21 cellular contexts compared by ENCODE assay signal in the genomic region with DNA sequence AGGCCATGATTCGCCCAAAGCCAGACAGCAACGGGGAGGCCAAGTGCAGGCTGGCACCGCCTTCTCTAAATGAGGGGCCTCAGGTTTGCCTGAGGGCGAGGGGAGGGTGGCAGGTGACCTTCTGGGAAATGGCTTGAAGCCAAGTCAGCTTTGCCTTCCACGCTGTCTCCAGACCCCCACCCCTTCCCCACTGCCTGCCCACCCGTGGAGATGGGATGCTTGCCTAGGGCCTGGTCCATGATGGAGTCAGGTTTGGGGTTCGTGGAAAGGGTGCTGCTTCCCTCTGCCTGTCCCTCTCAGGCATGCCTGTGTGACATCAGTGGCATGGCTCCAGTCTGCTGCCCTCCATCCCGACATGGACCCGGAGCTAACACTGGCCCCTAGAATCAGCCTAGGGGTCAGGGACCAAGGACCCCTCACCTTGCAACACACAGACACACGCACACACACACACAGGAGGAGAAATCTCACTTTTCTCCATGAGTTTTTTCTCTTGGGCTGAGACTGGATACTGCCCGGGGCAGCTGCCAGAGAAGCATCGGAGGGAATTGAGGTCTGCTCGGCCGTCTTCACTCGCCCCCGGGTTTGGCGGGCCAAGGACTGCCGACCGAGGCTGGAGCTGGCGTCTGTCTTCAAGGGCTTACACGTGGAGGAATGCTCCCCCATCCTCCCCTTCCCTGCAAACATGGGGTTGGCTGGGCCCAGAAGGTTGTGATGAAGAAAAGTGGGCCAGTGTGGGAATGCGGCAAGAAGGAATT. TPM values are rescaled to one million over a fixed set of nuclear protein-coding genes. Genes with fewer than 3 reads are reported as not detected.
DNase-seq lines count a peak whose midpoint lies in the region; ATAC-seq, FAIRE-seq and TF ChIP-seq lines count a peak whose summit lies in the region.
"Had no signal": no experiment of that assay in that cellular context is flagged by ENCODE, and none has a peak within 500 bp of the region (broad histone marks: within the 10 kb centered on the region; RNA-seq: fewer than 3 reads in every experiment).

No MANE protein-coding gene starts in this region.

- H3K4me1 ChIP-seq in kidney (ENCODE audit: control insufficient read depth in 1 of 2, insufficient read depth in 1 of 2, low read depth in 1 of 2, low read length in 2 of 2), result peaks cover 15 to 16% of the 10 kb centered on the region in 2 donors
- no peaks in the 10 kb centered on the region for H3K4me1 ChIP-seq in aorta (ENCODE audit: control insufficient read depth in 1 of 2, insufficient read depth in 2 of 2, low read length in 2 of 2)
- H3K4me1 ChIP-seq in adrenal gland (replicated peaks in 1 of 2), result peaks cover 17 to 21% of the 10 kb centered on the region in 2 donors

- TF ChIP-seq CTCF in chondrocyte (IDR thresholded peaks at IDR 0.05) (no peak), kidney (IDR thresholded peaks at IDR 0.05; ENCODE audit: borderline replicate concordance, extremely low read depth, insufficient read depth) (no peak), adrenal gland (IDR thresholded peaks at IDR 0.05) (no peak)

- TF ChIP-seq POLR2A in adrenal gland (IDR thresholded peaks at IDR 0.05), result no peak

- H3K4me3 Mint-ChIP-seq in chondrocyte (ENCODE audit: unreplicated experiment), result no peak overlapping the region
- H3K4me3 Mint-ChIP-seq: activated naive CD8-positive, alpha-beta T cell treated with anti-CD3 and anti-CD28 coated beads, Interleukin-2, amount 10 ng/mL, durations not matched to agents 7 days and 5 days; activated T-cell treated with anti-CD3 and anti-CD28 coated beads, Interleukin-2, amount 50 U/mL, for 4 hours; natural killer cell had no signal

- WGBS in aorta, 2 donors, result 51 to 54% methylated on average over 22 of the region's 22 CpGs
- 48 to 82% (median 75%) methylated on average over 8 to 22 of the region's 22 CpGs for WGBS in adrenal gland, 4 donors

- H3K4me3 ChIP-seq in kidney (ENCODE audit: low read length in 2 of 2) (no peak overlapping the region), aorta (ENCODE audit: low read length in 2 of 2) (no peak overlapping the region), adrenal gland (no peak overlapping the region)
- H3K4me3 ChIP-seq: SK-N-MC, thyroid gland had no signal

- peaks cover 2% of the 10 kb centered on the region for H3K27me3 Mint-ChIP-seq in chondrocyte (ENCODE audit: low read depth)

- DNase-seq in chondrocyte (ENCODE audit: low spot score) (peak; percentile 61), kidney (peak; percentile 72), sciatic nerve (ENCODE audit: low spot score) (peak; percentile 84), aorta (peak; percentile 80 to 82), adrenal gland (no peak), cortex of kidney (lab: John Stamatoyannopoulos, UW) (no peak)
- no peak for DNase-seq in activated CD8-positive, alpha-beta memory T cell treated with anti-CD3 and anti-CD28 coated beads for 24 hours
- DNase-seq: activated CD4-positive, alpha-beta T cell treated with anti-CD3 and anti-CD28 coated beads for 48 hours; activated T-cell treated with anti-CD3 and anti-CD28 coated beads, Interleukin-2, amount 50 U/mL, for 4 hours; central memory CD4-positive, alpha-beta T cell; effector memory CD4-positive, alpha-beta T cell; natural killer cell; NCI-H1930; NCI-H510A treated with DMSO at 0.1 percent for 48 hours; stimulated activated CD4-positive, alpha-beta T cell treated with anti-CD3 and anti-CD28 coated beads, Interleukin-4, amount 100 ng/mL, for 24 hours; stimulated activated CD8-positive, alpha-beta memory T cell treated with anti-CD3 and anti-CD28 coated beads, Interleukin-4, amount 100 ng/mL, for 48 hours; T1000 had no signal

- H3K4me1 Mint-ChIP-seq in chondrocyte (ENCODE audit: low read depth), result peaks cover 26% of the 10 kb centered on the region

- H3K27ac Mint-ChIP-seq in chondrocyte (ENCODE audit: unreplicated experiment), result no peak overlapping the region
- H3K27ac Mint-ChIP-seq: activated naive CD8-positive, alpha-beta T cell treated with anti-CD3 and anti-CD28 coated beads, Interleukin-2, amount 10 ng/mL, durations not matched to agents 7 days and 5 days had no signal

- intact Hi-C loops in kidney (cut with DNase I) (no loop called here), sciatic nerve (cut with DNase I) (no loop called here), aorta (cut with DNase I) (loop anchor here (2.0 to 5.0 kb wide), 2 partner anchors 17 to 39 kb away; no protein-coding TSS in a partner anchor), adrenal gland (cut with DNase I) (no loop called here)

- no peaks in the 10 kb centered on the region for H3K27me3 ChIP-seq in aorta (ENCODE audit: control insufficient read depth in 1 of 2, insufficient read depth in 2 of 2, low read length in 1 of 2)
- no peaks in the 10 kb centered on the region for H3K27me3 ChIP-seq in adrenal gland
- H3K27me3 ChIP-seq: thyroid gland had no signal

- H3K9me3 ChIP-seq in kidney (ENCODE audit: control insufficient read depth in 1 of 2, low read length in 2 of 2) (no peaks in the 10 kb centered on the region), aorta (ENCODE audit: control insufficient read depth, low read length) (no peaks in the 10 kb centered on the region), adrenal gland (replicated peaks in 1 of 3) (no peaks in the 10 kb centered on the region)
- H3K9me3 ChIP-seq: thyroid gland had no signal

- H3K36me3 Mint-ChIP-seq in chondrocyte (ENCODE audit: low read depth), result no peaks in the 10 kb centered on the region
- H3K36me3 Mint-ChIP-seq: activated naive CD8-positive, alpha-beta T cell treated with anti-CD3 and anti-CD28 coated beads, Interleukin-2, amount 10 ng/mL, durations not matched to agents 7 days and 5 days; natural killer cell had no signal

- no peak for FAIRE-seq in kidney (lab: Jason Lieb, UNC)

- H3K27ac ChIP-seq in kidney (ENCODE audit: low read depth in 2 of 2, low read length in 2 of 2), result no peak overlapping the region
- no peak overlapping the region for H3K27ac ChIP-seq in aorta (ENCODE audit: low read depth in 1 of 2, low read length in 2 of 2)
- peak overlapping the region in 2 of 5 donors; percentile 79 to 83 for H3K27ac ChIP-seq in adrenal gland

- H3K9me3 Mint-ChIP-seq in chondrocyte (ENCODE audit: low read depth), result no peaks in the 10 kb centered on the region
- H3K9me3 Mint-ChIP-seq: activated naive CD8-positive, alpha-beta T cell treated with anti-CD3 and anti-CD28 coated beads, Interleukin-2, amount 10 ng/mL, durations not matched to agents 7 days and 5 days; activated T-cell treated with anti-CD3 and anti-CD28 coated beads, Interleukin-2, amount 50 U/mL, for 4 hours; natural killer cell had no signal

- H3K36me3 ChIP-seq in kidney (ENCODE audit: control insufficient read depth in 1 of 2, insufficient read depth in 2 of 2, low read length in 2 of 2) (no peaks in the 10 kb centered on the region), aorta (ENCODE audit: control insufficient read depth in 1 of 2, insufficient read depth in 2 of 2, low read length in 1 of 2) (no peaks in the 10 kb centered on the region), adrenal gland (replicated peaks in 1 of 2) (no peaks in the 10 kb centered on the region)
- H3K36me3 ChIP-seq: thyroid gland had no signal

- no peak overlapping the region for H3K9ac ChIP-seq in kidney (ENCODE audit: low read length in 2 of 2)

- ATAC-seq in sciatic nerve (peak; percentile 46), aorta (ENCODE audit: low FRiP score) (peak; percentile 5), HG03045 (IDR thresholded peaks at IDR 0.05; ENCODE audit: unreplicated experiment) (no peak)
- ATAC-seq: activated T-cell treated with anti-CD3 and anti-CD28 coated beads, Interleukin-2, amount 50 U/mL, for 4 hours had no signal

RNA-seq across cellular contexts. Expression of a gene that starts 18.7 kb away (rescaled TPM):
- total RNA-seq in chondrocyte, result 1.7 to 4.4 TPM (median 1.8 TPM) in 3 replicates
- 13.2 TPM for total RNA-seq in kidney
- polyA plus RNA-seq in kidney (ENCODE audit: insufficient read depth, low read depth, low replicate concordance), result 9.4 TPM
- total RNA-seq in sciatic nerve, result 291 TPM
- 10 to 100 TPM; 36.9 to 55.7 TPM for total RNA-seq in aorta
- 1 to 10 TPM in 1 of 2 donors, under 1 TPM in 1; 0.75 to 1.4 TPM for polyA plus RNA-seq in aorta
- total RNA-seq in adrenal gland, result 10 to 100 TPM; 15.8 to 77.8 (median 29.5) TPM
- polyA plus RNA-seq in adrenal gland, result 10 to 100 TPM; 14.0 to 25.5 (median 21.8) TPM

Comparison
In these comparisons a context has a peak if more than half of its experiments do, and no peak if none do; other contexts are left out.
1. DNase-seq: peak in chondrocyte (single experiment), kidney (single experiment), sciatic nerve (single experiment) and aorta (2 of 2); none in activated CD8-positive, alpha-beta memory T cell treated with anti-CD3 and anti-CD28 coated beads for 24 hours (single experiment), adrenal gland (0 of 7) and cortex of kidney (single experiment).
2. intact Hi-C loops: an anchor here in aorta (2.0 to 5.0 kb wide); none called in kidney, sciatic nerve and adrenal gland.